Comparison of ENCODE assay signal across 18 cellular contexts in genomic region chr10:70295321-70295720, GRCh38. TPM values are rescaled to one million over a fixed set of nuclear protein-coding genes. Genes with fewer than 3 reads are reported as not detected.
"Had no signal": no experiment of that assay in that cellular context is flagged by ENCODE, and none has a peak within 500 bp of the region (broad histone marks: within the 10 kb centered on the region; RNA-seq: fewer than 3 reads in every experiment).

No MANE protein-coding gene starts in this region.

- H3K4me1 Mint-ChIP-seq: neural crest cell had no signal

- DNase-seq: activated CD4-positive, alpha-beta T cell treated with anti-CD3 and anti-CD28 coated beads, Interleukin-2, amount 10 ng/mL, durations not matched to agents 24 days and 14 days; activated CD4-positive, CD25-positive, alpha-beta regulatory T cell; activated CD8-positive, alpha-beta memory T cell treated with anti-CD3 and anti-CD28 coated beads, Interleukin-2, amount 50 U/mL, for 4 hours; activated CD8-positive, alpha-beta T cell treated with anti-CD3 and anti-CD28 coated beads, Interleukin-2, amount 10 ng/mL, durations not matched to agents 7 days and 5 days; activated effector memory CD4-positive, alpha-beta T cell treated with anti-CD3 and anti-CD28 coated beads, Interleukin-2, amount 50 U/mL, for 16 hours; activated T-cell treated with anti-CD3 and anti-CD28 coated beads, Interleukin-2, amount 50 U/mL, for 48 hours; right lobe of liver; trophoblast cell had no signal

- H3K36me3 Mint-ChIP-seq: activated naive CD4-positive, alpha-beta T cell treated with anti-CD3 and anti-CD28 coated beads, Interleukin-2, amount 50 U/mL, for 72 hours had no signal

- H3K27me3 Mint-ChIP-seq: activated CD4-positive, alpha-beta T cell treated with anti-CD3 and anti-CD28 coated beads, Interleukin-2, amount 10 ng/mL, durations not matched to agents 24 days and 14 days; stimulated activated naive CD8-positive, alpha-beta T cell treated with anti-CD3 and anti-CD28 coated beads, Interleukin-15, Interleukin-2, amounts not matched to agents 100 ng/mL and 50 ng/mL, for 24 hours had no signal

- H3K4me3 Mint-ChIP-seq: activated CD4-positive, alpha-beta T cell treated with anti-CD3 and anti-CD28 coated beads, Interleukin-2, amount 10 ng/mL, durations not matched to agents 24 days and 14 days; activated CD8-positive, alpha-beta T cell treated with anti-CD3 and anti-CD28 coated beads, Interleukin-2, amount 10 ng/mL, durations not matched to agents 7 days and 5 days; neural crest cell; stimulated activated naive CD8-positive, alpha-beta T cell treated with anti-CD3 and anti-CD28 coated beads, Interleukin-15, Interleukin-2, amounts not matched to agents 100 ng/mL and 50 ng/mL, for 24 hours had no signal

- H3K9me3 ChIP-seq: gastroesophageal sphincter, right lobe of liver, suprapubic skin had no signal

- ATAC-seq: activated CD8-positive, alpha-beta T cell treated with anti-CD3 and anti-CD28 coated beads, Interleukin-2, amount 10 ng/mL, durations not matched to agents 7 days and 5 days; activated naive CD4-positive, alpha-beta T cell treated with anti-CD3 and anti-CD28 coated beads, Interleukin-2, amount 50 U/mL, for 72 hours; gastroesophageal sphincter; left lobe of liver; right lobe of liver had no signal

- H3K4me3 ChIP-seq: gastroesophageal sphincter, right lobe of liver, suprapubic skin had no signal

- H3K27ac Mint-ChIP-seq: activated CD4-positive, alpha-beta T cell treated with anti-CD3 and anti-CD28 coated beads, Interleukin-2, amount 10 ng/mL, durations not matched to agents 24 days and 14 days; activated CD8-positive, alpha-beta T cell treated with anti-CD3 and anti-CD28 coated beads, Interleukin-2, amount 10 ng/mL, durations not matched to agents 7 days and 5 days; activated naive CD4-positive, alpha-beta T cell treated with anti-CD3 and anti-CD28 coated beads, Interleukin-2, amount 50 U/mL, for 72 hours had no signal

- H3K9me3 Mint-ChIP-seq: activated CD4-positive, alpha-beta T cell treated with anti-CD3 and anti-CD28 coated beads, Interleukin-2, amount 10 ng/mL, durations not matched to agents 24 days and 14 days; activated naive CD4-positive, alpha-beta T cell treated with anti-CD3 and anti-CD28 coated beads, Interleukin-2, amount 50 U/mL, for 72 hours; neural crest cell; stimulated activated naive CD8-positive, alpha-beta T cell treated with anti-CD3 and anti-CD28 coated beads, Interleukin-15, Interleukin-2, amounts not matched to agents 100 ng/mL and 50 ng/mL, for 24 hours had no signal

- H3K27me3 ChIP-seq: right lobe of liver, suprapubic skin had no signal

- H3K27ac ChIP-seq: right lobe of liver had no signal

- H3K36me3 ChIP-seq: suprapubic skin had no signal

- H3K4me1 ChIP-seq: right lobe of liver had no signal

RNA-seq across cellular contexts. Expression of gene NPFFR1, which starts 11.5 kb away (rescaled TPM):
- total RNA-seq: activated CD4-positive, alpha-beta T cell treated with anti-CD3 and anti-CD28 coated beads, Interleukin-2, amount 10 ng/mL, durations not matched to agents 24 days and 14 days; activated CD8-positive, alpha-beta T cell treated with anti-CD3 and anti-CD28 coated beads, Interleukin-2, amount 10 ng/mL, durations not matched to agents 7 days and 5 days; activated naive CD4-positive, alpha-beta T cell treated with anti-CD3 and anti-CD28 coated beads, Interleukin-2, amount 50 U/mL, for 72 hours; cardiac septum; left lobe of liver; lung microvascular endothelial cell; neural crest cell; osteocyte; pulmonary artery endothelial cell; right lobe of liver had no signal
